ENCODE assay signal across 1 cellular context in the genomic region with DNA sequence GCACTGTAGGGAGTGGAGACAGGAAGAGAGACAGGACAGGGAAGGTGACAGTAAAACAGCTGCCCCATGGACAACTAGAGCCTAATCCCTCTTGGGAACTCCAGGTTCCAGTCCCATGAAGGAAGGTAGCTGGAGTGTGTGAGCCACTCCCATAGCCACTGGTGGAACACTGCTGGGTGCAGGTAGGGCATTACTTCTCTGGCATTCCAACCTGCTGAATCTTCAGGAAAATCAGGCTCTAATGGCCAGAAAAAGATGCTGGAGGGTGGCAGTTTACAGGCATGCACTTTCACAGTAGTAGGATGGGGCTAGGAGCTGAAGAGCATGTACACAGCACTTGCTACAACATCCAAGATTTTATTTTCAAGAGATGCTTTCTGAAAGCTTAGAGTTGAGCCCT.
TF ChIP-seq lines count a peak whose summit lies in the region.

No MANE protein-coding gene starts in this region.

TF ChIP-seq in H1, 55 proteins besides CTCF, POLR2A, EP300 and RAD21 (continued from another document):
- TF ChIP-seq SP2 (IDR thresholded peaks at IDR 0.05; ENCODE audit: low read length) (no peak), SP4 (IDR thresholded peaks at IDR 0.05; ENCODE audit: low read length) (no peak), NRF1 (IDR thresholded peaks at IDR 0.05; ENCODE audit: low read depth, low read length) (no peak), CHD1 (IDR thresholded peaks at IDR 0.05; ENCODE audit: low read depth, low read length) (no peak), CBX8 (IDR thresholded peaks at IDR 0.05; ENCODE audit: borderline replicate concordance, low read depth, low read length) (no peak), CREB1 (IDR thresholded peaks at IDR 0.05) (no peak), CBX5 (IDR thresholded peaks at IDR 0.05; ENCODE audit: low read depth, low read length) (no peak), ZNF274 (IDR thresholded peaks at IDR 0.05; ENCODE audit: borderline replicate concordance, extremely low read depth, low read length) (no peak)
- TF ChIP-seq, protein P1, sequence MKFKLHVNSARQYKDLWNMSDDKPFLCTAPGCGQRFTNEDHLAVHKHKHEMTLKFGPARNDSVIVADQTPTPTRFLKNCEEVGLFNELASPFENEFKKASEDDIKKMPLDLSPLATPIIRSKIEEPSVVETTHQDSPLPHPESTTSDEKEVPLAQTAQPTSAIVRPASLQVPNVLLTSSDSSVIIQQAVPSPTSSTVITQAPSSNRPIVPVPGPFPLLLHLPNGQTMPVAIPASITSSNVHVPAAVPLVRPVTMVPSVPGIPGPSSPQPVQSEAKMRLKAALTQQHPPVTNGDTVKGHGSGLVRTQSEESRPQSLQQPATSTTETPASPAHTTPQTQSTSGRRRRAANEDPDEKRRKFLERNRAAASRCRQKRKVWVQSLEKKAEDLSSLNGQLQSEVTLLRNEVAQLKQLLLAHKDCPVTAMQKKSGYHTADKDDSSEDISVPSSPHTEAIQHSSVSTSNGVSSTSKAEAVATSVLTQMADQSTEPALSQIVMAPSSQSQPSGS (IDR thresholded peaks at IDR 0.05; ENCODE audit: low read length): no peak
